ENCODE assay signal across 8 cellular contexts in genomic region chr17:28710948-28711722, GRCh38. TPM values are rescaled to one million over a fixed set of nuclear protein-coding genes. Genes with fewer than 3 reads are reported as not detected.
DNase-seq lines count a peak whose midpoint lies in the region; ATAC-seq and TF ChIP-seq lines count a peak whose summit lies in the region.

No MANE protein-coding gene starts in this region.

- no peaks in the 10 kb centered on the region for H3K9me3 ChIP-seq in Peyer's patch

- peak overlapping the region; percentile 76 to 98 (median 90) for H3K27ac Mint-ChIP-seq in naive B cell
- H3K27ac Mint-ChIP-seq in stimulated activated effector memory CD8-positive, alpha-beta T cell treated with anti-CD3 and anti-CD28 coated beads, Interleukin-12 subunit alpha, Interleukin-12 subunit beta, amount 100 ng/mL, for 72 hours: peak overlapping the region; percentile 94

- in situ Hi-C loops in KBM-7 (cut with MboI; ENCODE audit: low pct_unique_long_range_greater_than_20kb, low sequenced_read_pairs): no loop called here

- DNase-seq in DMS 273 treated with DMSO at 0.1 percent for 48 hours (lab: John Stamatoyannopoulos, UW): peak; percentile 77
- DNase-seq in KBM-7: peak; percentile 95
- DNase-seq in Peyer's patch: peak; percentile 87 to 95 (median 95)
- DNase-seq in activated T-helper 1 cell treated with anti-CD3 and anti-CD28 coated beads, Interleukin-2, amount 50 U/mL, for 16 hours (ENCODE audit: low read depth in 1 of 2, low spot score in 1 of 2): peak; percentile 79 to 81
- peak; percentile 91 for DNase-seq in fibroblast of gingiva (ENCODE audit: low read depth)
- DNase-seq in naive B cell: peak; percentile 86
- peak; percentile 87 to 97 for DNase-seq in stimulated activated effector memory CD8-positive, alpha-beta T cell treated with anti-CD3 and anti-CD28 coated beads, Interleukin-12 subunit alpha, Interleukin-12 subunit beta, amount 100 ng/mL, for 72 hours (ENCODE audit: low spot score in 2 of 2)

- TF ChIP-seq CTCF in Peyer's patch (IDR thresholded peaks at IDR 0.05): no peak

- peak overlapping the region; percentile 65 to 71 (median 66) for H3K4me3 ChIP-seq in Peyer's patch

- H3K4me1 Mint-ChIP-seq in naive B cell: peaks cover 21 to 22% (median 21%) of the 10 kb centered on the region in 3 donors
- peaks cover 15% of the 10 kb centered on the region for H3K4me1 Mint-ChIP-seq in stimulated activated effector memory CD8-positive, alpha-beta T cell treated with anti-CD3 and anti-CD28 coated beads, Interleukin-12 subunit alpha, Interleukin-12 subunit beta, amount 100 ng/mL, for 72 hours

- no peaks in the 10 kb centered on the region for H3K9me3 Mint-ChIP-seq in naive B cell
- H3K9me3 Mint-ChIP-seq in stimulated activated effector memory CD8-positive, alpha-beta T cell treated with anti-CD3 and anti-CD28 coated beads, Interleukin-12 subunit alpha, Interleukin-12 subunit beta, amount 100 ng/mL, for 72 hours: no peaks in the 10 kb centered on the region

- ATAC-seq in GM21528 (IDR thresholded peaks at IDR 0.05; ENCODE audit: low FRiP score, unreplicated experiment): peak; percentile 74
- peak; percentile 84 to 86 for ATAC-seq in naive B cell (ENCODE audit: low read depth in 2 of 2)
- peak; percentile 90 for ATAC-seq in stimulated activated effector memory CD8-positive, alpha-beta T cell treated with anti-CD3 and anti-CD28 coated beads, Interleukin-12 subunit alpha, Interleukin-12 subunit beta, amount 100 ng/mL, for 72 hours

- peak overlapping the region; percentile 78 to 96 (median 88) for H3K27ac ChIP-seq in Peyer's patch

- H3K27me3 Mint-ChIP-seq in naive B cell: no peaks in the 10 kb centered on the region

- peaks cover 0 to 34% (median 0%) of the 10 kb centered on the region in 4 donors for H3K4me1 ChIP-seq in Peyer's patch

- TF ChIP-seq POLR2A in Peyer's patch (IDR thresholded peaks at IDR 0.05): peak; percentile 69 to 79

- H3K36me3 ChIP-seq in Peyer's patch: peaks cover 0 to 13% (median 0%) of the 10 kb centered on the region in 3 donors

- H3K36me3 Mint-ChIP-seq in naive B cell: no peaks in the 10 kb centered on the region
- no peaks in the 10 kb centered on the region for H3K36me3 Mint-ChIP-seq in stimulated activated effector memory CD8-positive, alpha-beta T cell treated with anti-CD3 and anti-CD28 coated beads, Interleukin-12 subunit alpha, Interleukin-12 subunit beta, amount 100 ng/mL, for 72 hours

- H3K4me3 Mint-ChIP-seq in naive B cell: peak overlapping the region; percentile 77 to 95 (median 93)
- H3K4me3 Mint-ChIP-seq in stimulated activated effector memory CD8-positive, alpha-beta T cell treated with anti-CD3 and anti-CD28 coated beads, Interleukin-12 subunit alpha, Interleukin-12 subunit beta, amount 100 ng/mL, for 72 hours: peak overlapping the region; percentile 86

- H3K27me3 ChIP-seq in Peyer's patch: no peaks in the 10 kb centered on the region

RNA-seq across cellular contexts. Expression of gene PROCA1, which starts 0.6 kb away (rescaled TPM):
- 1 to 10 TPM in 3 of 4 donors, not detected in 1; 1.7 to 3.5 (median 3.1) TPM for total RNA-seq in Peyer's patch
- 1 to 10 TPM in 3 of 6 donors, under 1 TPM in 2, not detected in 1; 0.29 to 2.3 (median 1.1) TPM for polyA plus RNA-seq in naive B cell (ENCODE audit: low read depth in 6 of 6)

RNA-seq across cellular contexts. Expression of gene RAB34, which starts 6.5 kb away (rescaled TPM):
- total RNA-seq in Peyer's patch: 10 to 100 TPM; 14.5 to 69.3 (median 30.2) TPM
- 10 to 100 TPM; 11.6 to 22.6 (median 18.2) TPM for polyA plus RNA-seq in naive B cell (ENCODE audit: low read depth in 6 of 6)

RNA-seq across cellular contexts. Expression of gene RPL23A, which starts 8.7 kb away (rescaled TPM):
- total RNA-seq in Peyer's patch: 100 to 1,000 TPM; 214 to 675 (median 268) TPM
- polyA plus RNA-seq in naive B cell (ENCODE audit: low read depth in 6 of 6): 1,000 to 10,000 TPM; 5,077 to 6,780 (median 5,627) TPM

RNA-seq across cellular contexts. Expression of gene TLCD1, which starts 14.9 kb away (rescaled TPM):
- total RNA-seq in Peyer's patch: 1 to 10 TPM; 3.3 to 9.1 (median 5.8) TPM
- polyA plus RNA-seq in naive B cell (ENCODE audit: low read depth in 6 of 6): 1 to 10 TPM in 1 of 6 donors, under 1 TPM in 1, not detected in 4; 0.93 to 1.2 TPM

RNA-seq across cellular contexts. Expression of gene NEK8, which starts 17.5 kb away (rescaled TPM):
- 10 to 100 TPM in 2 of 4 donors, 1 to 10 TPM in 2; 7.4 to 89.1 (median 14.0) TPM for total RNA-seq in Peyer's patch
- 10 to 100 TPM; 14.5 to 26.1 (median 19.6) TPM for polyA plus RNA-seq in naive B cell (ENCODE audit: low read depth in 6 of 6)

Comparison
In these comparisons a context has a peak if more than half of its experiments do, and no peak if none do; other contexts are left out.
1. Peak in every context shown above with its lines: DNase-seq, ATAC-seq, H3K4me3 ChIP-seq and H3K27ac ChIP-seq.